Comparison of ENCODE assay signal across 1 cellular context in genomic region chr17:57518587-57519118, GRCh38.
TF ChIP-seq lines count a peak whose summit lies in the region.

No MANE protein-coding gene starts in this region.

TF ChIP-seq in HepG2, 621 proteins besides CTCF, POLR2A, EP300 and RAD21 (continued from another document and continues in another):
- TF ChIP-seq PPARG (CRISPR knock-in tag; conservative IDR thresholded peaks at IDR 0.05) = no peak
- no peak for TF ChIP-seq DPF2 (CRISPR knock-in tag; IDR thresholded peaks at IDR 0.05; ENCODE audit: borderline replicate concordance, low read depth)
- TF ChIP-seq ZBTB33 (CRISPR knock-in tag; IDR thresholded peaks at IDR 0.05) = peak; percentile 82
- no peak for TF ChIP-seq KLF15 (CRISPR knock-in tag; IDR thresholded peaks at IDR 0.05; ENCODE audit: borderline replicate concordance)
- no peak for TF ChIP-seq NFYC (CRISPR knock-in tag; IDR thresholded peaks at IDR 0.05)
- 0 out of 2 replicates have a peak, but pooled peaks have one; percentile 37 for TF ChIP-seq KAT7 (CRISPR knock-in tag; IDR thresholded peaks at IDR 0.05; ENCODE audit: borderline replicate concordance)
- TF ChIP-seq CENPBD1 (CRISPR knock-in tag; IDR thresholded peaks at IDR 0.05; ENCODE audit: borderline replicate concordance, low read depth) = 0 out of 2 replicates have a peak, but pooled peaks have one; percentile 56
- no peak for TF ChIP-seq TBX3 (IDR thresholded peaks at IDR 0.05; ENCODE audit: borderline replicate concordance)
- TF ChIP-seq ZNF556 (CRISPR knock-in tag; IDR thresholded peaks at IDR 0.05; ENCODE audit: borderline replicate concordance) = 0 out of 2 replicates have a peak, but pooled peaks have one; percentile 6
- no peak for TF ChIP-seq MYNN (CRISPR knock-in tag; IDR thresholded peaks at IDR 0.05; ENCODE audit: low read depth)
- TF ChIP-seq ZNF138 (CRISPR knock-in tag; IDR thresholded peaks at IDR 0.05; ENCODE audit: low read depth) = no peak
- TF ChIP-seq ZFY (CRISPR knock-in tag; IDR thresholded peaks at IDR 0.05) = peak; percentile 60; the same call in 1 of the 2 replicates
- TF ChIP-seq ZNF362 (CRISPR knock-in tag; IDR thresholded peaks at IDR 0.05; ENCODE audit: borderline replicate concordance) = no peak
- TF ChIP-seq ZNF746 (CRISPR knock-in tag; IDR thresholded peaks at IDR 0.05) = no peak
- no peak for TF ChIP-seq ZBTB42 (CRISPR knock-in tag; IDR thresholded peaks at IDR 0.05)
- peak; percentile 44 for TF ChIP-seq ZNF407 (CRISPR knock-in tag; IDR thresholded peaks at IDR 0.05; ENCODE audit: not compliant biosample characterization)
- TF ChIP-seq ZNF496 (CRISPR knock-in tag; IDR thresholded peaks at IDR 0.05; ENCODE audit: insufficient replicate concordance) = no peak
- TF ChIP-seq HNRNPLL (IDR thresholded peaks at IDR 0.05; ENCODE audit: low read depth, low read length, poor library complexity, severe bottlenecking) = no peak
- TF ChIP-seq PRMT3 (CRISPR knock-in tag; IDR thresholded peaks at IDR 0.05; ENCODE audit: borderline replicate concordance, low read depth) = no peak
- TF ChIP-seq RNF2 (conservative IDR thresholded peaks at IDR 0.05; ENCODE audit: low read depth) = no peak
- TF ChIP-seq BCL6 (CRISPR knock-in tag; IDR thresholded peaks at IDR 0.05) = no peak
- TF ChIP-seq TCF7L2 (IDR thresholded peaks at IDR 0.05; ENCODE audit: low read depth, low read length) = no peak
- TF ChIP-seq RFX3 (CRISPR knock-in tag; IDR thresholded peaks at IDR 0.05) = no peak
- no peak for TF ChIP-seq CHD4 (IDR thresholded peaks at IDR 0.05; ENCODE audit: borderline replicate concordance, low read length)
- no peak for TF ChIP-seq ATRX (CRISPR knock-in tag; IDR thresholded peaks at IDR 0.05; ENCODE audit: borderline replicate concordance)
- no peak for TF ChIP-seq FOXK1 (CRISPR knock-in tag; IDR thresholded peaks at IDR 0.05; ENCODE audit: borderline replicate concordance, low read depth)
- no peak for TF ChIP-seq ELF1 (CRISPR knock-in tag; IDR thresholded peaks at IDR 0.05)
- TF ChIP-seq RAD51 (IDR thresholded peaks at IDR 0.05; ENCODE audit: borderline replicate concordance) = no peak
- no peak for TF ChIP-seq HCFC1 (IDR thresholded peaks at IDR 0.05; ENCODE audit: low read depth, low read length)
- no peak for TF ChIP-seq ZNF710 (CRISPR knock-in tag; IDR thresholded peaks at IDR 0.05; ENCODE audit: borderline replicate concordance)
- no peak for TF ChIP-seq ZNF558 (CRISPR knock-in tag; IDR thresholded peaks at IDR 0.05; ENCODE audit: borderline replicate concordance)
- TF ChIP-seq ARID4A (CRISPR knock-in tag; IDR thresholded peaks at IDR 0.05; ENCODE audit: borderline replicate concordance) = no peak
- no peak for TF ChIP-seq ARHGAP35 (CRISPR knock-in tag; IDR thresholded peaks at IDR 0.05; ENCODE audit: borderline replicate concordance)
- TF ChIP-seq ZNF687 (CRISPR knock-in tag; IDR thresholded peaks at IDR 0.05) = peak; percentile 88
- TF ChIP-seq WIZ (CRISPR knock-in tag; IDR thresholded peaks at IDR 0.05) = no peak
- no peak for TF ChIP-seq TMF1 (CRISPR knock-in tag; IDR thresholded peaks at IDR 0.05; ENCODE audit: low read depth)
- no peak for TF ChIP-seq ZNF317 (CRISPR knock-in tag; IDR thresholded peaks at IDR 0.05)
- no peak for TF ChIP-seq ZKSCAN1 (IDR thresholded peaks at IDR 0.05; ENCODE audit: low read length)
